In genomic region chr11:72850832-72851231, GRCh38 we compare ENCODE assay signal across 8 cellular contexts.
"Had no signal": no experiment of that assay in that cellular context is flagged by ENCODE, and none has a peak within 500 bp of the region (broad histone marks: within the 10 kb centered on the region; RNA-seq: fewer than 3 reads in every experiment).

No MANE protein-coding gene starts in this region.

- H3K9ac ChIP-seq: GM23248 had no signal

- H3K27ac Mint-ChIP-seq: HFFc6 had no signal

- H3K9me3 Mint-ChIP-seq: HFFc6 had no signal

- H2AFZ ChIP-seq: GM23248 had no signal

- H3K9me3 ChIP-seq: HAP-1 had no signal

- H3K4me3 ChIP-seq: GM23248, HAP-1, K562 had no signal

- H3K27ac ChIP-seq: GM23248 had no signal

- DNase-seq: GM23248, GOT3, H7, HFFc6, IMR-90 had no signal

- H3K36me3 ChIP-seq: HAP-1 had no signal

- ATAC-seq: HCT116, K562 had no signal

- H3K4me3 Mint-ChIP-seq: HFFc6 had no signal

- H3K4me1 ChIP-seq: HAP-1 had no signal
